ENCODE assay signal across 10 cellular contexts in genomic region chr3:17749281-17749680, GRCh38. TPM values are rescaled to one million over a fixed set of nuclear protein-coding genes. Genes with fewer than 3 reads are reported as not detected.
DNase-seq lines count a peak whose midpoint lies in the region; ATAC-seq, FAIRE-seq and TF ChIP-seq lines count a peak whose summit lies in the region.
"Had no signal": no experiment of that assay in that cellular context is flagged by ENCODE, and none has a peak within 500 bp of the region (broad histone marks: within the 10 kb centered on the region; RNA-seq: fewer than 3 reads in every experiment).

No MANE protein-coding gene starts in this region.

- H3K27ac ChIP-seq in BLaER1 (no peak overlapping the region), pancreas (no peak overlapping the region), sigmoid colon (no peak overlapping the region)
- H3K27ac ChIP-seq: vagina had no signal

- peak overlapping the region; percentile 73 for H3K4me3 Mint-ChIP-seq in activated naive CD8-positive, alpha-beta T cell

- no peaks in the 10 kb centered on the region for H3K27me3 Mint-ChIP-seq in activated naive CD8-positive, alpha-beta T cell

- 78 to 88% methylated on average over 1 of the region's 1 CpG for WGBS in pancreas, 2 donors
- WGBS in sigmoid colon, 2 donors, result 85 to 92% methylated on average over 1 of the region's 1 CpG

- H3K36me3 ChIP-seq in BLaER1, result no peaks in the 10 kb centered on the region
- no peaks in the 10 kb centered on the region for H3K36me3 ChIP-seq in pancreas
- no peaks in the 10 kb centered on the region for H3K36me3 ChIP-seq in sigmoid colon
- H3K36me3 ChIP-seq: vagina had no signal

- no peaks in the 10 kb centered on the region for H4K20me1 ChIP-seq in BLaER1

- no peak for DNase-seq in occipital lobe (lab: John Stamatoyannopoulos, UW)
- no peak for DNase-seq in pancreas
- DNase-seq in sigmoid colon, result no peak

- no peak overlapping the region for H3K27ac Mint-ChIP-seq in activated naive CD8-positive, alpha-beta T cell

- H3K4me2 ChIP-seq in BLaER1, result peak overlapping the region; percentile 38

- H3K9me3 Mint-ChIP-seq in activated naive CD8-positive, alpha-beta T cell (ENCODE audit: low read depth), result no peaks in the 10 kb centered on the region

- TF ChIP-seq CTCF in pancreas (IDR thresholded peaks at IDR 0.05) (no peak), sigmoid colon (IDR thresholded peaks at IDR 0.05) (no peak)

- no peak for TF ChIP-seq POLR2A in sigmoid colon (IDR thresholded peaks at IDR 0.05)

- H3K4me3 ChIP-seq in BLaER1 (no peak overlapping the region), pancreas (no peak overlapping the region), sigmoid colon (no peak overlapping the region)
- H3K4me3 ChIP-seq: vagina had no signal

- TF ChIP-seq EP300 in sigmoid colon (IDR thresholded peaks at IDR 0.05), result no peak

- ATAC-seq in GM19351 (IDR thresholded peaks at IDR 0.05; ENCODE audit: unreplicated experiment) (peak; percentile 52), HG03159 (IDR thresholded peaks at IDR 0.05; ENCODE audit: unreplicated experiment) (peak; percentile 38), pancreas (no peak), HG03095 (IDR thresholded peaks at IDR 0.05; ENCODE audit: unreplicated experiment) (no peak)
- ATAC-seq: sciatic nerve had no signal

- peaks cover 15% of the 10 kb centered on the region for H3K4me1 Mint-ChIP-seq in activated naive CD8-positive, alpha-beta T cell (ENCODE audit: low read depth)

- no peaks in the 10 kb centered on the region for H3K36me3 Mint-ChIP-seq in activated naive CD8-positive, alpha-beta T cell

- intact Hi-C loops in pancreas (cut with DNase I), result no loop called here
- intact Hi-C loops in sigmoid colon (cut with DNase I), result loop anchor here (10.0 kb wide), 2 partner anchors 226 to 676 kb away; partner anchors contain the start of gene SATB1

- no peak for FAIRE-seq in pancreas (lab: Jason Lieb, UNC)

- no peak overlapping the region for H3K9ac ChIP-seq in BLaER1

- peaks cover 22% of the 10 kb centered on the region for H3K4me1 ChIP-seq in BLaER1
- H3K4me1 ChIP-seq in pancreas, result peaks cover 0 to 6% (median 0%) of the 10 kb centered on the region in 3 donors
- H3K4me1 ChIP-seq in sigmoid colon, result no peaks in the 10 kb centered on the region

- H3K27me3 ChIP-seq in BLaER1, result no peaks in the 10 kb centered on the region; the same call in 1 of the 2 replicates
- H3K27me3 ChIP-seq in pancreas, result no peaks in the 10 kb centered on the region
- H3K27me3 ChIP-seq in sigmoid colon, result no peaks in the 10 kb centered on the region
- H3K27me3 ChIP-seq: vagina had no signal

- no peaks in the 10 kb centered on the region for H3K9me3 ChIP-seq in BLaER1
- no peaks in the 10 kb centered on the region for H3K9me3 ChIP-seq in pancreas
- H3K9me3 ChIP-seq in sigmoid colon, result no peaks in the 10 kb centered on the region
- H3K9me3 ChIP-seq: vagina had no signal

RNA-seq across cellular contexts. Expression of gene TBC1D5, which starts 6.8 kb away (rescaled TPM):
- total RNA-seq in occipital lobe, result 110 TPM
- total RNA-seq in pancreas, result 10 to 100 TPM; 18.5 to 39.2 (median 21.3) TPM
- 1 to 10 TPM; 6.5 to 6.7 TPM for polyA plus RNA-seq in pancreas
- total RNA-seq in sigmoid colon, result 10 to 100 TPM; 43.7 to 82.3 (median 50.8) TPM
- 10 to 100 TPM in 1 of 3 donors, 1 to 10 TPM in 2; 7.2 to 18.9 (median 9.0) TPM for polyA plus RNA-seq in sigmoid colon

Comparison
In these comparisons a context has a peak if more than half of its experiments do, and no peak if none do; other contexts are left out.
1. ATAC-seq: peak in GM19351 (single experiment) and HG03159 (single experiment); none in pancreas (0 of 4) and HG03095 (single experiment).